Comparison of ENCODE assay signal across 8 cellular contexts in the genomic region with DNA sequence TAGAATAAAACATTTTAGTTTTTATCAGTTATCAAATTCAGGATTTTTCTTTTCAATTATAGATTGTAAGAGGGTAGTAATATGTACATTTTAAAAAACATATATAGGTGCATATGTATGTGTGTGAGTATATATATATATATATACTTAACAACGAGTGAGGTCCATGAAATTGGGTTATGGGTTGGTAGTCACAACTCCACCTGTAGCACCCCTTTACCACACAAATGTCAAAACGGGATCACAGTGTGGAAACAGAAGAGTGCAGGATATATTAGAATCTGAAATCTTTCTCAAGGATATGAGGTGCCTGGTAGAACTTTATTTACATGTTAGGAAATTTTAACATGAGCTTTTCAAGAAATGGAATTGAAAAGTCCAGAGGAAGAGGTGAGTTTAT. TPM values are rescaled to one million over a fixed set of nuclear protein-coding genes. Genes with fewer than 3 reads are reported as not detected.
DNase-seq lines count a peak whose midpoint lies in the region; TF ChIP-seq lines count a peak whose summit lies in the region.

No MANE protein-coding gene starts in this region.

- DNase-seq in DMS53 (lab: John Stamatoyannopoulos, UW) = peak; percentile 41
- no peak for DNase-seq in DMS53 treated with DMSO at 0.1 percent for 48 hours (lab: John Stamatoyannopoulos, UW; ENCODE audit: unreplicated experiment)
- DNase-seq in NB4 (ENCODE audit: low read depth) = peak; percentile 42
- DNase-seq in cerebellar cortex (ENCODE audit: low spot score) = peak; percentile 10
- no peak for DNase-seq in ovary
- no peak for DNase-seq in T1000 (lab: John Stamatoyannopoulos, UW)
- DNase-seq in COLO829 (ENCODE audit: low spot score) = no peak

- H3K4me1 ChIP-seq in parathyroid adenoma (no peaks in the 10 kb centered on the region), ovary (ENCODE audit: insufficient read depth) (peaks cover 1% of the 10 kb centered on the region)

- H3K9ac ChIP-seq in parathyroid adenoma = no peak overlapping the region

- peak overlapping the region; percentile 87 for H2AFZ ChIP-seq in parathyroid adenoma

- H3K36me3 ChIP-seq in parathyroid adenoma (ENCODE audit: control insufficient read depth, insufficient read depth, low read length) = no peaks in the 10 kb centered on the region
- no peaks in the 10 kb centered on the region for H3K36me3 ChIP-seq in ovary

- 2 to 3% (median 2%) methylated on average over 2 of the region's 2 CpGs for WGBS in ovary, 3 donors

- H3K27ac ChIP-seq in parathyroid adenoma (no peak overlapping the region), ovary (no peak overlapping the region)

- TF ChIP-seq POLR2A in NB4 (IDR thresholded peaks at IDR 0.05; ENCODE audit: extremely low read depth, insufficient read length) (no peak), ovary (IDR thresholded peaks at IDR 0.05) (no peak)

- TF ChIP-seq EP300 in ovary (IDR thresholded peaks at IDR 0.05) = no peak

- H3K9me3 ChIP-seq in parathyroid adenoma (ENCODE audit: control insufficient read depth, low read length) (no peaks in the 10 kb centered on the region), ovary (no peaks in the 10 kb centered on the region)

- peak overlapping the region; percentile 83 for H3K4me2 ChIP-seq in parathyroid adenoma (ENCODE audit: low read length)

- peaks cover 21% of the 10 kb centered on the region for H3K79me2 ChIP-seq in parathyroid adenoma

- H3K4me3 ChIP-seq in NB4 (ENCODE audit: low read depth, low read length) (no peak overlapping the region), parathyroid adenoma (ENCODE audit: low read depth, low read length) (peak overlapping the region; percentile 78), ovary (no peak overlapping the region)

- TF ChIP-seq CTCF in NB4 (IDR thresholded peaks at IDR 0.05; ENCODE audit: low read depth, low read length) = no peak
- no peak for TF ChIP-seq CTCF in parathyroid adenoma (IDR thresholded peaks at IDR 0.05)
- TF ChIP-seq CTCF in ovary (IDR thresholded peaks at IDR 0.05) = no peak

- H3K27me3 ChIP-seq in parathyroid adenoma (ENCODE audit: control insufficient read depth, insufficient read depth, low read length) (no peaks in the 10 kb centered on the region), ovary (no peaks in the 10 kb centered on the region)

- intact Hi-C loops in ovary (cut with DNase I) = loop anchor here in 2 of 4 donors (5.0 to 10.0 kb wide), 2 partner anchors 90 to 167 kb away; a partner anchor contains a TSS

RNA-seq across cellular contexts. Expression of a gene that starts 31.3 kb away (rescaled TPM):
- total RNA-seq in ovary = 10 to 100 TPM; 12.5 to 21.9 (median 20.1) TPM
- polyA plus RNA-seq in ovary = 10 to 100 TPM; 11.7 to 15.5 TPM

Comparison
In these comparisons a context has a peak if more than half of its experiments do, and no peak if none do; other contexts are left out.
1. DNase-seq: peak in DMS53 (single experiment), NB4 (single experiment) and cerebellar cortex (single experiment); none in DMS53 treated with DMSO at 0.1 percent for 48 hours (single experiment), ovary (0 of 5), T1000 (single experiment) and COLO829 (single experiment).